Comparison of ENCODE assay signal across 1 cellular context in the genomic region with DNA sequence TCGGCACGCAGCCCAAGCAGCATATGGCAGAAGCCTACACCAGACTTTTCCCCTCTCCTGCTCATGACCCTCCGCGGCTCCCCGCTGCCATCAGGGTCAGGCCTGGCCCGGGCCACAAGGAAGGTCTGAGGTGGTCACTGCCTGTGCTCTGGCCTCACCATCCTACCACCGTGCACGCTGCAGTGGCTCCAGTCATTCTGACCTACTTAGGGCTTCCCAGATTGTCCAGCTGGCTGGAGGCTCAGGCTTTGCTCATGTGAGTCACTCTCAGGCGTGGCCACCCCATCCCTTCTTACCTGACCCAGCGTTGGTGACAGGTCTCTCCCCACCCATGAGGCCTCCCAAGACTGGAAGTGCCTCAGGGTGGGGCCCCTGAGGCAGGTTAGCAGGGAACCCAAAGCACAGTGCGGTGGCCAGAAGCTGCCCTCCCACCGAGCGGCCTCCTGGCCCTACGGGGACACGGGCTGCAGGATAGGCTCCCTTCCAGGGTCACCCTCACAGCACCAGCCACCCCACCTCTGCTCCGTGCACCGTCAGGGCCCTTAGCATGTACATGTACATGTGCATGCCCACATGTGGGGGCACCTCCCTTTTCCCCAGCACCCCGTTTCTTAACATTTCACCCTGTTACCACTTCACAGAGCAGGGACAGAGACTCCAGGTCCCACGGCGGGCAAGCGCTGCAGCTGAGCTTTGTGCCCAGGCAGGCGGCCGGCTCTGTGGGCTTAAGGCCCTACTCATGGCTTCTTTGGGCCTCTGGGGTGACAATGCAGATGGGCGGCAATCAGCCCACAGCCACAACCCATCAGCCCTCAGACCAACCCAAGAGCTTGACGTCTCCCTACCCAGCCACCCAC.
TF ChIP-seq lines count a peak whose summit lies in the region.

No MANE protein-coding gene starts in this region.

TF ChIP-seq in HepG2, 621 proteins besides CTCF, POLR2A, EP300 and RAD21:
- TF ChIP-seq, protein P1, sequence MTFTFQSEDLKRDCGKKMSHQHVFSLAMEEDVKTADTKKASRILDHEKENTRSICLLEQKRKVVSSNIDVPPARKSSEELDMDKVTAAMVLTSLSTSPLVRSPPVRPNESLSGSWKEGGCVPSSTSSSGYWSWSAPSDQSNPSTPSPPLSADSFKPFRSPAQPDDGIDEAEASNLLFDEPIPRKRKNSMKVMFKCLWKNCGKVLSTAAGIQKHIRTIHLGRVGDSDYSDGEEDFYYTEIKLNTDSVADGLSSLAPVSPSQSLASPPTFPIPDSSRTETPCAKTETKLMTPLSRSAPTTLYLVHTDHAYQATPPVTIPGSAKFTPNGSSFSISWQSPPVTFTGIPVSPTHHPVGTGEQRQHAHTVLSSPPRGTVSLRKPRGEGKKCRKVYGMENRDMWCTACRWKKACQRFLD (CRISPR knock-in tag; IDR thresholded peaks at IDR 0.05; ENCODE audit: borderline replicate concordance): no peak
- no peak for TF ChIP-seq JUND (CRISPR knock-in tag; IDR thresholded peaks at IDR 0.05)
- TF ChIP-seq SOX13 (IDR thresholded peaks at IDR 0.05): no peak
- TF ChIP-seq SOX13 (CRISPR knock-in tag; conservative IDR thresholded peaks at IDR 0.05 in 1 of 2, IDR thresholded peaks at IDR 0.05 in 1 of 2): no peak
- TF ChIP-seq ZNF879 (CRISPR knock-in tag; IDR thresholded peaks at IDR 0.05): no peak
- TF ChIP-seq ZNF772 (CRISPR knock-in tag; IDR thresholded peaks at IDR 0.05): no peak
- TF ChIP-seq ZNF362 (CRISPR knock-in tag; IDR thresholded peaks at IDR 0.05; ENCODE audit: borderline replicate concordance): no peak
- no peak for TF ChIP-seq EHMT2 (IDR thresholded peaks at IDR 0.05; ENCODE audit: borderline replicate concordance, low read depth, low read length)
- TF ChIP-seq ZNF75D (CRISPR knock-in tag; IDR thresholded peaks at IDR 0.05; ENCODE audit: borderline replicate concordance): no peak
- TF ChIP-seq NFATC3 (CRISPR knock-in tag; IDR thresholded peaks at IDR 0.05): no peak
- no peak for TF ChIP-seq KDM1A (CRISPR knock-in tag; IDR thresholded peaks at IDR 0.05)
- TF ChIP-seq ZNF432 (CRISPR knock-in tag; IDR thresholded peaks at IDR 0.05; ENCODE audit: borderline replicate concordance): no peak
- no peak for TF ChIP-seq GLI4 (CRISPR knock-in tag; IDR thresholded peaks at IDR 0.05; ENCODE audit: borderline replicate concordance)
